Comparison of ENCODE assay signal across 15 cellular contexts in genomic region chr2:178874529-178875240, GRCh38.
DNase-seq lines count a peak whose midpoint lies in the region; ATAC-seq and TF ChIP-seq lines count a peak whose summit lies in the region.
"Had no signal": no experiment of that assay in that cellular context is flagged by ENCODE, and none has a peak within 500 bp of the region (broad histone marks: within the 10 kb centered on the region; RNA-seq: fewer than 3 reads in every experiment).

No MANE protein-coding gene starts in this region.

- peaks cover 2% of the 10 kb centered on the region for H3K4me1 ChIP-seq in fibroblast of lung (ENCODE audit: control insufficient read depth, extremely low read depth, insufficient read depth, low read length)

- TF ChIP-seq CTCF in fibroblast of lung (conservative IDR thresholded peaks at IDR 0.05 in 1 of 2, IDR thresholded peaks at IDR 0.05 in 1 of 2; ENCODE audit: low read depth in 1 of 2, low read length in 2 of 2) = no peak

- no peaks in the 10 kb centered on the region for H4K20me1 ChIP-seq in fibroblast of lung (ENCODE audit: control insufficient read depth, extremely low read depth, insufficient read depth, low read length)

- H3K4me3 ChIP-seq in fibroblast of lung (replicated peaks in 1 of 4; ENCODE audit: control extremely low read depth in 1 of 4, insufficient read depth in 1 of 4, low read depth in 3 of 4, low read length in 4 of 4) = no peak overlapping the region

- H3K4me2 ChIP-seq in fibroblast of lung (ENCODE audit: extremely low read depth, insufficient read depth, low read length) = no peak overlapping the region

- no peak overlapping the region for H3K27ac ChIP-seq in fibroblast of lung (ENCODE audit: insufficient read depth, low read length)

- H2AFZ ChIP-seq in fibroblast of lung (ENCODE audit: low read length) = peak overlapping the region; percentile 65

- ATAC-seq in Right ventricle myocardium inferior (peak; percentile 76), HG02981 (IDR thresholded peaks at IDR 0.05; ENCODE audit: unreplicated experiment) (no peak), HG03432 (IDR thresholded peaks at IDR 0.05; ENCODE audit: unreplicated experiment) (no peak)
- ATAC-seq: activated CD8-positive, alpha-beta memory T cell treated with anti-CD3 and anti-CD28 coated beads, Interleukin-2, amount 10 ng/mL, durations not matched to agents 7 days and 5 days had no signal

- DNase-seq in Right ventricle myocardium inferior (ENCODE audit: missing footprints) = no peak
- DNase-seq in cardiac septum (ENCODE audit: low spot score) = no peak
- DNase-seq in fibroblast of lung (ENCODE audit: low read depth in 2 of 2) = peak in 1 of 2 donors; percentile 7
- DNase-seq in midbrain (lab: John Stamatoyannopoulos, UW) = peak; percentile 26
- DNase-seq in activated T-cell treated with anti-CD3 and anti-CD28 coated beads for 4 hours = no peak
- DNase-seq in NCI-H82 (lab: John Stamatoyannopoulos, UW) = no peak
- DNase-seq: activated CD4-positive, CD25-positive, alpha-beta regulatory T cell; activated CD8-positive, alpha-beta memory T cell treated with anti-CD3 and anti-CD28 coated beads, Interleukin-2, amount 10 ng/mL, durations not matched to agents 7 days and 5 days; activated naive CD4-positive, alpha-beta T cell; CD8-positive, alpha-beta memory T cell; glutamatergic neuron; kidney; stimulated activated CD4-positive, alpha-beta T cell treated with anti-CD3 and anti-CD28 coated beads, Interleukin-2, amount 100 ng/mL, for 48 hours had no signal

- no peaks in the 10 kb centered on the region for H3K36me3 ChIP-seq in fibroblast of lung (ENCODE audit: control insufficient read depth, insufficient read depth, low read length)

- intact Hi-C loops in Right ventricle myocardium inferior (cut with DNase I) (no loop called here), cardiac septum (cut with DNase I) (no loop called here)

- H3K9ac ChIP-seq in fibroblast of lung (ENCODE audit: insufficient read depth, low read length) = no peak overlapping the region

- no peaks in the 10 kb centered on the region for H3K27me3 ChIP-seq in fibroblast of lung (ENCODE audit: control insufficient read depth, insufficient read depth, low read length)

- no peaks in the 10 kb centered on the region for H3K9me3 ChIP-seq in fibroblast of lung (ENCODE audit: control insufficient read depth, insufficient read depth, low read depth, low read length)

- H3K79me2 ChIP-seq in fibroblast of lung (ENCODE audit: control insufficient read depth, insufficient read depth, low read length) = no peaks in the 10 kb centered on the region
